Comparison of ENCODE assay signal across 8 cellular contexts in genomic region chr19:52638601-52639000, GRCh38. TPM values are rescaled to one million over a fixed set of nuclear protein-coding genes. Genes with fewer than 3 reads are reported as not detected.
DNase-seq lines count a peak whose midpoint lies in the region; ATAC-seq lines count a peak whose summit lies in the region.

No MANE protein-coding gene starts in this region.

- H3K4me1 ChIP-seq in rectal smooth muscle tissue (ENCODE audit: control insufficient read depth, insufficient read depth, low read length), result peaks cover 2% of the 10 kb centered on the region

- peaks cover 2% of the 10 kb centered on the region for H3K36me3 ChIP-seq in rectal smooth muscle tissue (ENCODE audit: control insufficient read depth, insufficient read depth, low read length)

- peak; percentile 10 for ATAC-seq in activated CD8-positive, alpha-beta memory T cell treated with anti-CD3 and anti-CD28 coated beads, Interleukin-2, amount 10 ng/mL, durations not matched to agents 7 days and 5 days
- peak; percentile 18 for ATAC-seq in HG03442 (IDR thresholded peaks at IDR 0.05; ENCODE audit: unreplicated experiment)
- no peak for ATAC-seq in HG03469 (IDR thresholded peaks at IDR 0.05; ENCODE audit: unreplicated experiment)

- CTCF ChIA-PET in activated CD8-positive, alpha-beta memory T cell treated with anti-CD3 and anti-CD28 coated beads, Interleukin-2, amount 10 ng/mL, durations not matched to agents 7 days and 5 days (lab: Charles Lee), result no interaction called here

- DNase-seq in activated CD8-positive, alpha-beta memory T cell treated with anti-CD3 and anti-CD28 coated beads, Interleukin-2, amount 10 ng/mL, durations not matched to agents 7 days and 5 days, result peak; percentile 43
- no peak for DNase-seq in activated CD8-positive, alpha-beta memory T cell treated with anti-CD3 and anti-CD28 coated beads for 24 hours
- DNase-seq in hepatic stellate cell (ENCODE audit: low spot score) (peak; percentile 53), UCSD-AML1 (lab: John Stamatoyannopoulos, UW; ENCODE audit: unreplicated experiment) (no peak)

- no peak overlapping the region for H3K27ac Mint-ChIP-seq in activated CD8-positive, alpha-beta memory T cell treated with anti-CD3 and anti-CD28 coated beads, Interleukin-2, amount 10 ng/mL, durations not matched to agents 7 days and 5 days
- no peak overlapping the region for H3K27ac Mint-ChIP-seq in activated naive CD8-positive, alpha-beta T cell

- peaks cover 16% of the 10 kb centered on the region for H3K9me3 Mint-ChIP-seq in activated CD8-positive, alpha-beta memory T cell treated with anti-CD3 and anti-CD28 coated beads, Interleukin-2, amount 10 ng/mL, durations not matched to agents 7 days and 5 days (ENCODE audit: low read depth)
- H3K9me3 Mint-ChIP-seq in activated naive CD8-positive, alpha-beta T cell (ENCODE audit: low read depth), result peaks cover 15% of the 10 kb centered on the region

- no peak overlapping the region for H3K9ac ChIP-seq in rectal smooth muscle tissue (ENCODE audit: low read length)

- H3K27me3 ChIP-seq in rectal smooth muscle tissue (ENCODE audit: control insufficient read depth, insufficient read depth, low read length), result no peaks in the 10 kb centered on the region

- peaks cover 56% of the 10 kb centered on the region for H3K36me3 Mint-ChIP-seq in activated CD8-positive, alpha-beta memory T cell treated with anti-CD3 and anti-CD28 coated beads, Interleukin-2, amount 10 ng/mL, durations not matched to agents 7 days and 5 days
- peaks cover 12% of the 10 kb centered on the region for H3K36me3 Mint-ChIP-seq in activated naive CD8-positive, alpha-beta T cell

- peak overlapping the region; percentile 62 for H3K4me3 ChIP-seq in rectal smooth muscle tissue (ENCODE audit: low read length)

- H3K27me3 Mint-ChIP-seq in activated CD8-positive, alpha-beta memory T cell treated with anti-CD3 and anti-CD28 coated beads, Interleukin-2, amount 10 ng/mL, durations not matched to agents 7 days and 5 days, result no peaks in the 10 kb centered on the region
- H3K27me3 Mint-ChIP-seq in activated naive CD8-positive, alpha-beta T cell, result no peaks in the 10 kb centered on the region

- peaks cover 17% of the 10 kb centered on the region for H3K4me1 Mint-ChIP-seq in activated CD8-positive, alpha-beta memory T cell treated with anti-CD3 and anti-CD28 coated beads, Interleukin-2, amount 10 ng/mL, durations not matched to agents 7 days and 5 days
- H3K4me1 Mint-ChIP-seq in activated naive CD8-positive, alpha-beta T cell (ENCODE audit: low read depth), result peaks cover 17% of the 10 kb centered on the region

- H3K4me3 Mint-ChIP-seq in activated CD8-positive, alpha-beta memory T cell treated with anti-CD3 and anti-CD28 coated beads, Interleukin-2, amount 10 ng/mL, durations not matched to agents 7 days and 5 days, result peak overlapping the region; percentile 99
- peak overlapping the region; percentile 97 for H3K4me3 Mint-ChIP-seq in activated naive CD8-positive, alpha-beta T cell

- H3K27ac ChIP-seq in rectal smooth muscle tissue (ENCODE audit: low read depth, low read length), result peak overlapping the region; percentile 40

RNA-seq across cellular contexts. Expression of gene ZNF83, which starts 0.4 kb away (rescaled TPM):
- total RNA-seq in activated CD8-positive, alpha-beta memory T cell treated with anti-CD3 and anti-CD28 coated beads, Interleukin-2, amount 10 ng/mL, durations not matched to agents 7 days and 5 days, result 10 to 100 TPM; 32.0 to 64.2 TPM

Comparison
In these comparisons a context has a peak if more than half of its experiments do, and no peak if none do; other contexts are left out.
1. DNase-seq: peak in activated CD8-positive, alpha-beta memory T cell treated with anti-CD3 and anti-CD28 coated beads, Interleukin-2, amount 10 ng/mL, durations not matched to agents 7 days and 5 days (single experiment) and hepatic stellate cell (single experiment); none in activated CD8-positive, alpha-beta memory T cell treated with anti-CD3 and anti-CD28 coated beads for 24 hours (single experiment) and UCSD-AML1 (single experiment).